8 cellular contexts compared by ENCODE assay signal in genomic region chr17:81733507-81734404, GRCh38. TPM values are rescaled to one million over a fixed set of nuclear protein-coding genes. Genes with fewer than 3 reads are reported as not detected.
A peak's percentile ranks its signal among the peaks of the same experiment; 100 is the strongest.
DNase-seq lines count a peak whose midpoint lies in the region; ATAC-seq, FAIRE-seq and TF ChIP-seq lines count a peak whose summit lies in the region.

No MANE protein-coding gene starts in this region.

- H4K20me1 ChIP-seq in H1 (replicated peaks in 1 of 2; ENCODE audit: control insufficient read depth in 1 of 2, insufficient read depth in 2 of 2, low read length in 2 of 2) = no peaks in the 10 kb centered on the region

- POLR2A ChIA-PET in activated CD8-positive, alpha-beta T cell treated with anti-CD3 and anti-CD28 coated beads, Interleukin-2, amount 10 ng/mL, durations not matched to agents 7 days and 5 days (lab: Charles Lee) = interaction anchor here (0.6 kb wide), 1 partner anchor 139 kb away, joined by 3 read pairs; no protein-coding TSS in a partner anchor
- POLR2A ChIA-PET in H1 (lab: Charles Lee; ENCODE audit: partially characterized antibody) = interaction anchor here (0.9 to 25.9 kb wide), 6 partner anchors 12 to 134 kb away, joined by 3 to 348 read pairs (median 4); partner anchors contain the start of genes ARHGDIA, MRPL12 and SLC25A10

- DNase-seq in Caki2 (ENCODE audit: low read depth) = peak; percentile 80
- DNase-seq in HS-5 (ENCODE audit: low read depth) = peak; percentile 19
- DNase-seq in NOMO-1 (lab: John Stamatoyannopoulos, UW; ENCODE audit: unreplicated experiment in 2 of 2) = peak; percentile 56 to 73
- peak; percentile 77 for DNase-seq in activated CD8-positive, alpha-beta T cell treated with anti-CD3 and anti-CD28 coated beads, Interleukin-2, amount 10 ng/mL, durations not matched to agents 7 days and 5 days
- peak in 1 of 2 experiments; percentile 97 for DNase-seq in H1 (ENCODE audit: low read depth in 1 of 2, low spot score in 2 of 2)
- peak; percentile 62 to 84 for DNase-seq in mesothelial cell of epicardium (ENCODE audit: low spot score in 2 of 2, unreplicated experiment in 2 of 2)
- peak; percentile 49 for DNase-seq in stimulated activated CD8-positive, alpha-beta memory T cell treated with anti-CD3 and anti-CD28 coated beads, Interleukin-7, amount 100 ng/mL, for 24 hours (ENCODE audit: low read depth)

- no peak overlapping the region for H4K91ac ChIP-seq in H1 (replicated peaks; ENCODE audit: insufficient read length, low read length)

- H3K4me2 ChIP-seq in H1 (ENCODE audit: insufficient read depth in 1 of 2, low read depth in 2 of 2, low read length in 2 of 2) = no peak overlapping the region

- TF ChIP-seq POLR2A in H1 (IDR thresholded peaks at IDR 0.05; ENCODE audit: control extremely low read depth in 1 of 2, low read depth in 2 of 2, low read length in 2 of 2) = no peak

- no peak overlapping the region for H3K14ac ChIP-seq in H1 (ENCODE audit: insufficient read length)

- CTCF ChIA-PET in activated CD8-positive, alpha-beta T cell treated with anti-CD3 and anti-CD28 coated beads, Interleukin-2, amount 10 ng/mL, durations not matched to agents 7 days and 5 days (lab: Charles Lee) = interaction anchor here (0.8 kb wide), 1 partner anchor 12 kb away, joined by 4 read pairs; no protein-coding TSS in a partner anchor
- CTCF ChIA-PET in H1 (lab: Charles Lee; ENCODE audit: partially characterized antibody) = interaction anchor here (0.6 to 2.9 kb wide), 16 partner anchors 12 to 297 kb away, joined by 3 to 21 read pairs (median 4); partner anchors contain the start of gene MCRIP1

- no peak overlapping the region for H3K56ac ChIP-seq in H1 (replicated peaks; ENCODE audit: insufficient read length, low read depth, low read length)

- no peak overlapping the region for H4K5ac ChIP-seq in H1 (ENCODE audit: insufficient read length, low read depth, low read length)

- peak overlapping the region; percentile 50; the same call in 1 of the 2 replicates for H2BK12ac ChIP-seq in H1 (ENCODE audit: low read depth, low read length)

- H3K79me2 ChIP-seq in H1 (ENCODE audit: control insufficient read depth in 1 of 2, insufficient read depth in 2 of 2, low read length in 2 of 2) = no peaks in the 10 kb centered on the region

- H3K27ac ChIP-seq in H1 (ENCODE audit: low read depth, low read length) = no peak overlapping the region

- H3K18ac ChIP-seq in H1 (ENCODE audit: extremely low read depth, low read length) = no peak overlapping the region

- H2BK120ac ChIP-seq in H1 (replicated peaks; ENCODE audit: low read depth, low read length) = no peak overlapping the region

- H3K36me3 Mint-ChIP-seq in activated CD8-positive, alpha-beta T cell treated with anti-CD3 and anti-CD28 coated beads, Interleukin-2, amount 10 ng/mL, durations not matched to agents 7 days and 5 days (ENCODE audit: low read depth) = no peaks in the 10 kb centered on the region
- no peaks in the 10 kb centered on the region for H3K36me3 Mint-ChIP-seq in mesothelial cell of epicardium

- H2AK5ac ChIP-seq in H1 (ENCODE audit: low read depth, low read length) = no peak overlapping the region

- peak; percentile 81 for ATAC-seq in activated CD8-positive, alpha-beta T cell treated with anti-CD3 and anti-CD28 coated beads, Interleukin-2, amount 10 ng/mL, durations not matched to agents 7 days and 5 days
- no peak for ATAC-seq in GM21825 (IDR thresholded peaks at IDR 0.05; ENCODE audit: unreplicated experiment)

- in situ Hi-C loops in Caki2 (cut with HindIII; ENCODE audit: low pct_unique_long_range_greater_than_20kb, low sequenced_read_pairs) = no loop called here

- no peak overlapping the region for H3K4ac ChIP-seq in H1 (replicated peaks; ENCODE audit: insufficient read length, low read depth, low read length)

- TF ChIP-seq EP300 in H1 (IDR thresholded peaks at IDR 0.05; ENCODE audit: borderline replicate concordance in 1 of 2, low read depth in 2 of 2, low read length in 2 of 2) = no peak

- H2BK15ac ChIP-seq in H1 (ENCODE audit: low read length) = 0 out of 2 replicates have a peak overlapping the region, but pooled peaks have one; percentile 16

- TF ChIP-seq CTCF in H1 (IDR thresholded peaks at IDR 0.05; ENCODE audit: control extremely low read depth in 1 of 3, insufficient read depth in 1 of 3, low read depth in 1 of 3, low read length in 3 of 3) = peak; percentile 90 to 96 (median 92)
- peak; percentile 86 for TF ChIP-seq CTCF in mesothelial cell of epicardium (IDR thresholded peaks at IDR 0.05; ENCODE audit: unreplicated experiment)

- no peak for FAIRE-seq in H1 (lab: Jason Lieb, UNC)

- no peak overlapping the region for H2BK20ac ChIP-seq in H1 (ENCODE audit: low read length)

- H3K27me3 Mint-ChIP-seq in activated CD8-positive, alpha-beta T cell treated with anti-CD3 and anti-CD28 coated beads, Interleukin-2, amount 10 ng/mL, durations not matched to agents 7 days and 5 days (ENCODE audit: low read depth) = peaks cover 4% of the 10 kb centered on the region
- H3K27me3 Mint-ChIP-seq in mesothelial cell of epicardium (ENCODE audit: low read depth) = peaks cover 18% of the 10 kb centered on the region

- 55% methylated on average over 30 of the region's 32 CpGs; no CpG with 5 or more reads in 1 of the 2 experiments for WGBS in H1 (ENCODE audit: extremely low coverage in 1 of 2, insufficient coverage in 1 of 2, insufficient read length in 1 of 2, insufficient replicate concordance in 2 of 2, low coverage in 1 of 2, low lambda C conversion rate in 2 of 2, missing lambda C conversion rate in 1 of 2), 2 experiments

- no peak overlapping the region for H2AFZ ChIP-seq in H1 (ENCODE audit: low read length)

- no peaks in the 10 kb centered on the region for H3K79me1 ChIP-seq in H1 (ENCODE audit: low read depth, low read length)

- H3K27me3 ChIP-seq in H1 (replicated peaks in 1 of 4; ENCODE audit: control insufficient read depth in 3 of 4, extremely low read depth in 1 of 4, insufficient read depth in 3 of 4, low read length in 3 of 4) = no peaks in the 10 kb centered on the region; a peak in 1 of 7 replicates

- peaks cover 18% of the 10 kb centered on the region for H3K4me1 Mint-ChIP-seq in activated CD8-positive, alpha-beta T cell treated with anti-CD3 and anti-CD28 coated beads, Interleukin-2, amount 10 ng/mL, durations not matched to agents 7 days and 5 days (ENCODE audit: low read depth)
- peaks cover 20% of the 10 kb centered on the region for H3K4me1 Mint-ChIP-seq in mesothelial cell of epicardium

- H3K9ac ChIP-seq in H1 (replicated peaks in 1 of 4; ENCODE audit: extremely low read depth in 1 of 4, low read depth in 3 of 4, low read length in 3 of 4) = no peak overlapping the region

- TF ChIP-seq RAD21 in H1 (IDR thresholded peaks at IDR 0.05 in 1 of 2, conservative IDR thresholded peaks at IDR 0.05 in 1 of 2; ENCODE audit: low read depth in 2 of 2, low read length in 2 of 2) = peak; percentile 97 to 98

- no peak overlapping the region for H4K8ac ChIP-seq in H1 (ENCODE audit: extremely low read depth, insufficient read depth, low read length)

- no peak overlapping the region for H3K4me3 Mint-ChIP-seq in activated CD8-positive, alpha-beta T cell treated with anti-CD3 and anti-CD28 coated beads, Interleukin-2, amount 10 ng/mL, durations not matched to agents 7 days and 5 days
- H3K4me3 Mint-ChIP-seq in mesothelial cell of epicardium = no peak overlapping the region

- H3K36me3 ChIP-seq in H1 (ENCODE audit: control insufficient read depth in 2 of 4, insufficient read depth in 4 of 4, low read length in 3 of 4) = no peaks in the 10 kb centered on the region

- no peaks in the 10 kb centered on the region for H3K9me3 ChIP-seq in H1 (ENCODE audit: insufficient read depth in 2 of 2, low read depth in 1 of 2, low read length in 1 of 2)

- H3K27ac Mint-ChIP-seq in activated CD8-positive, alpha-beta T cell treated with anti-CD3 and anti-CD28 coated beads, Interleukin-2, amount 10 ng/mL, durations not matched to agents 7 days and 5 days = no peak overlapping the region
- no peak overlapping the region for H3K27ac Mint-ChIP-seq in mesothelial cell of epicardium

- no peaks in the 10 kb centered on the region for H3K9me3 Mint-ChIP-seq in activated CD8-positive, alpha-beta T cell treated with anti-CD3 and anti-CD28 coated beads, Interleukin-2, amount 10 ng/mL, durations not matched to agents 7 days and 5 days (ENCODE audit: insufficient read depth)
- no peaks in the 10 kb centered on the region for H3K9me3 Mint-ChIP-seq in mesothelial cell of epicardium

- H2BK5ac ChIP-seq in H1 (ENCODE audit: low read depth, low read length) = no peak overlapping the region

- no peaks in the 10 kb centered on the region; the same call in 1 of the 2 replicates for H3K23me2 ChIP-seq in H1 (ENCODE audit: low read depth, low read length)

- H3K23ac ChIP-seq in H1 (ENCODE audit: insufficient read length) = no peak overlapping the region

- no peak overlapping the region for H3K4me3 ChIP-seq in H1 (ENCODE audit: extremely low read depth in 1 of 4, insufficient read depth in 2 of 4, low read depth in 3 of 4, low read length in 4 of 4)

- peaks cover 0 to 17% (median 5%) of the 10 kb centered on the region in 4 experiments; a peak in 5 of 7 replicates for H3K4me1 ChIP-seq in H1 (replicated peaks in 1 of 4; ENCODE audit: control insufficient read depth in 3 of 4, insufficient read depth in 4 of 4, low read length in 3 of 4)

RNA-seq across cellular contexts. Expression of gene SLC25A10, which starts 21.7 kb away (rescaled TPM):
- 93.2 and 105 TPM in 2 replicates for total RNA-seq in Caki2 (2014; rRNA removed; shearing (Covaris generic); ENCODE audit: low replicate concordance)
- 10 to 100 TPM; 39.2 to 40.4 TPM for total RNA-seq in activated CD8-positive, alpha-beta T cell treated with anti-CD3 and anti-CD28 coated beads, Interleukin-2, amount 10 ng/mL, durations not matched to agents 7 days and 5 days
- 22.2 and 25.3 TPM in 2 replicates for total RNA-seq in H1 (2021; fragmentation: NEBNext Ultra II Directional; extraction: Animal tissue kit (Norgen Biotek cat#: 25700))
- polyA plus RNA-seq in H1 (2011; rRNA removed) = 43.0 and 60.9 TPM in 2 replicates
- polyA plus RNA-seq in H1 (2011; cell fraction: cytosol; rRNA removed) = 30.8 TPM
- 77.5 TPM for polyA plus RNA-seq in H1 (2011; cell fraction: nucleus; rRNA removed)
- 14.8 to 29.0 TPM (median 26.6 TPM) in 4 replicates for polyA plus RNA-seq in H1 (2012, experiment 1 of 2)
- polyA plus RNA-seq in H1 (2012, experiment 2 of 2) = 33.3 TPM
- 19.0 TPM for polyA plus RNA-seq in H1 (2013, experiment 1 of 2)
- polyA plus RNA-seq in H1 (2013, experiment 2 of 2) = 20.0 TPM
- polyA minus RNA-seq in H1 (2011; rRNA and poly(A)+ RNA removed) = 11.7 and 14.2 TPM in 2 replicates
- polyA minus RNA-seq in H1 (2011; cell fraction: cytosol; rRNA and poly(A)+ RNA removed) = 14.8 TPM
- 24.0 TPM for polyA minus RNA-seq in H1 (2011; cell fraction: nucleus; rRNA and poly(A)+ RNA removed)
- 13.2 to 15.7 TPM (median 15.2 TPM) in 3 replicates for total RNA-seq in mesothelial cell of epicardium

RNA-seq across cellular contexts. Expression of gene MRPL12, which starts 30.6 kb away (rescaled TPM):
- 185 and 238 TPM in 2 replicates for total RNA-seq in Caki2 (2014; rRNA removed; shearing (Covaris generic); ENCODE audit: low replicate concordance)
- 100 to 1,000 TPM; 102 to 104 TPM for total RNA-seq in activated CD8-positive, alpha-beta T cell treated with anti-CD3 and anti-CD28 coated beads, Interleukin-2, amount 10 ng/mL, durations not matched to agents 7 days and 5 days
- total RNA-seq in H1 (2021; fragmentation: NEBNext Ultra II Directional; extraction: Animal tissue kit (Norgen Biotek cat#: 25700)) = 120 and 131 TPM in 2 replicates
- polyA plus RNA-seq in H1 (2011; rRNA removed) = 141 and 190 TPM in 2 replicates
- polyA plus RNA-seq in H1 (2011; cell fraction: cytosol; rRNA removed) = 185 TPM
- 144 TPM for polyA plus RNA-seq in H1 (2011; cell fraction: nucleus; rRNA removed)
- 66.6 to 148 TPM (median 135 TPM) in 4 replicates for polyA plus RNA-seq in H1 (2012, experiment 1 of 2)
- 172 TPM for polyA plus RNA-seq in H1 (2012, experiment 2 of 2)
- polyA plus RNA-seq in H1 (2013, experiment 1 of 2) = 97.0 TPM
- 97.1 TPM for polyA plus RNA-seq in H1 (2013, experiment 2 of 2)
- 40.8 and 41.6 TPM in 2 replicates for polyA minus RNA-seq in H1 (2011; rRNA and poly(A)+ RNA removed)
- 51.5 TPM for polyA minus RNA-seq in H1 (2011; cell fraction: cytosol; rRNA and poly(A)+ RNA removed)
- 46.7 TPM for polyA minus RNA-seq in H1 (2011; cell fraction: nucleus; rRNA and poly(A)+ RNA removed)
- 53.9 to 56.7 TPM (median 54.1 TPM) in 3 replicates for total RNA-seq in mesothelial cell of epicardium

RNA-seq across cellular contexts. Expression of gene HGS, which starts 49.9 kb away (rescaled TPM):
- 87.1 and 96.6 TPM in 2 replicates for total RNA-seq in Caki2 (2014; rRNA removed; shearing (Covaris generic); ENCODE audit: low replicate concordance)
- 100 to 1,000 TPM; 107 to 128 TPM for total RNA-seq in activated CD8-positive, alpha-beta T cell treated with anti-CD3 and anti-CD28 coated beads, Interleukin-2, amount 10 ng/mL, durations not matched to agents 7 days and 5 days
- total RNA-seq in H1 (2021; fragmentation: NEBNext Ultra II Directional; extraction: Animal tissue kit (Norgen Biotek cat#: 25700)) = 78.8 and 80.8 TPM in 2 replicates
- 99.7 and 144 TPM in 2 replicates for polyA plus RNA-seq in H1 (2011; rRNA removed)
- 68.0 TPM for polyA plus RNA-seq in H1 (2011; cell fraction: cytosol; rRNA removed)
- polyA plus RNA-seq in H1 (2011; cell fraction: nucleus; rRNA removed) = 334 TPM
- 65.1 to 84.3 TPM (median 78.3 TPM) in 4 replicates for polyA plus RNA-seq in H1 (2012, experiment 1 of 2)
- polyA plus RNA-seq in H1 (2012, experiment 2 of 2) = 54.5 TPM
- 39.6 TPM for polyA plus RNA-seq in H1 (2013, experiment 1 of 2)
- polyA plus RNA-seq in H1 (2013, experiment 2 of 2) = 35.7 TPM
- polyA minus RNA-seq in H1 (2011; rRNA and poly(A)+ RNA removed) = 71.4 and 95.1 TPM in 2 replicates
- polyA minus RNA-seq in H1 (2011; cell fraction: cytosol; rRNA and poly(A)+ RNA removed) = 67.2 TPM
- 69.8 TPM for polyA minus RNA-seq in H1 (2011; cell fraction: nucleus; rRNA and poly(A)+ RNA removed)
- total RNA-seq in mesothelial cell of epicardium = 114 to 122 TPM (median 119 TPM) in 3 replicates

RNA-seq across cellular contexts. Expression of gene ARL16, which starts 50.2 kb away (rescaled TPM):
- 75.3 and 89.9 TPM in 2 replicates for total RNA-seq in Caki2 (2014; rRNA removed; shearing (Covaris generic); ENCODE audit: low replicate concordance)
- total RNA-seq in activated CD8-positive, alpha-beta T cell treated with anti-CD3 and anti-CD28 coated beads, Interleukin-2, amount 10 ng/mL, durations not matched to agents 7 days and 5 days = 10 to 100 TPM; 21.3 to 28.4 TPM
- total RNA-seq in H1 (2021; fragmentation: NEBNext Ultra II Directional; extraction: Animal tissue kit (Norgen Biotek cat#: 25700)) = 37.0 and 41.8 TPM in 2 replicates
- polyA plus RNA-seq in H1 (2011; rRNA removed) = 60.8 and 64.2 TPM in 2 replicates
- 84.9 TPM for polyA plus RNA-seq in H1 (2011; cell fraction: cytosol; rRNA removed)
- 30.5 TPM for polyA plus RNA-seq in H1 (2011; cell fraction: nucleus; rRNA removed)
- 48.9 to 59.9 TPM (median 53.7 TPM) in 4 replicates for polyA plus RNA-seq in H1 (2012, experiment 1 of 2)
- polyA plus RNA-seq in H1 (2012, experiment 2 of 2) = 39.8 TPM
- 40.1 TPM for polyA plus RNA-seq in H1 (2013, experiment 1 of 2)
- 41.3 TPM for polyA plus RNA-seq in H1 (2013, experiment 2 of 2)
- 31.9 and 34.2 TPM in 2 replicates for polyA minus RNA-seq in H1 (2011; rRNA and poly(A)+ RNA removed)
- 15.9 TPM for polyA minus RNA-seq in H1 (2011; cell fraction: cytosol; rRNA and poly(A)+ RNA removed)
- polyA minus RNA-seq in H1 (2011; cell fraction: nucleus; rRNA and poly(A)+ RNA removed) = 18.6 TPM
- total RNA-seq in mesothelial cell of epicardium = 42.8 to 44.7 TPM (median 44.5 TPM) in 3 replicates
